In genomic region chr4:156888762-156889161, GRCh38 we compare ENCODE assay signal across 13 cellular contexts.
DNase-seq lines count a peak whose midpoint lies in the region; ATAC-seq and TF ChIP-seq lines count a peak whose summit lies in the region.
"Had no signal": no experiment of that assay in that cellular context is flagged by ENCODE, and none has a peak within 500 bp of the region (broad histone marks: within the 10 kb centered on the region; RNA-seq: fewer than 3 reads in every experiment).

No MANE protein-coding gene starts in this region.

- 0 out of 2 replicates have a peak, but pooled peaks cover 3% of the 10 kb centered on the region for H3K9me2 ChIP-seq in Karpas-422 (replicated peaks; ENCODE audit: insufficient read depth, low read length)

- H3K79me2 ChIP-seq in Karpas-422 (ENCODE audit: low read length), result no peaks in the 10 kb centered on the region

- H3K27ac ChIP-seq in upper lobe of right lung (no peak overlapping the region), Karpas-422 (ENCODE audit: low read length) (no peak overlapping the region)

- H3K36me3 ChIP-seq in upper lobe of right lung, result no peaks in the 10 kb centered on the region
- H3K36me3 ChIP-seq in Karpas-422 (ENCODE audit: insufficient read depth, low read length), result no peaks in the 10 kb centered on the region

- ATAC-seq in HG03175 (IDR thresholded peaks at IDR 0.05; ENCODE audit: unreplicated experiment), result no peak
- ATAC-seq in upper lobe of right lung, result no peak
- ATAC-seq in left colon, result no peak
- ATAC-seq: activated CD4-positive, alpha-beta T cell treated with anti-CD3 and anti-CD28 coated beads for 36 hours; activated T-cell treated with anti-CD3 and anti-CD28 coated beads, Interleukin-2, amount 50 U/mL, for 72 hours had no signal

- no peak overlapping the region for H2AFZ ChIP-seq in Karpas-422 (ENCODE audit: low read length)

- no peak overlapping the region for H3K4me3 ChIP-seq in AG04449 (ENCODE audit: low read depth, low read length)
- no peak overlapping the region for H3K4me3 ChIP-seq in astrocyte of the cerebellum (ENCODE audit: low read depth, low read length)
- no peak overlapping the region for H3K4me3 ChIP-seq in upper lobe of right lung
- no peak overlapping the region for H3K4me3 ChIP-seq in Karpas-422 (ENCODE audit: low read length)

- H3K27me3 ChIP-seq in upper lobe of right lung (no peaks in the 10 kb centered on the region), Karpas-422 (ENCODE audit: low read length) (no peaks in the 10 kb centered on the region)

- peak; percentile 72 for DNase-seq in AG04449 (ENCODE audit: low read depth, low spot score)
- peak; percentile 42 for DNase-seq in HS-27A (ENCODE audit: low read depth)
- peak; percentile 13 for DNase-seq in astrocyte of the cerebellum (ENCODE audit: low read depth)
- peak; percentile 70 for DNase-seq in glomerular visceral epithelial cell (ENCODE audit: extremely low spot score)
- DNase-seq in upper lobe of right lung, result no peak
- DNase-seq in left colon, result no peak
- no peak for DNase-seq in Karpas-422
- DNase-seq: activated CD4-positive, alpha-beta T cell treated with anti-CD3 and anti-CD28 coated beads for 36 hours; activated T-cell treated with anti-CD3 and anti-CD28 coated beads, Interleukin-2, amount 50 U/mL, for 72 hours; DMS153; NCI-H2171 treated with DMSO at 0.1 percent for 48 hours; stimulated activated CD4-positive, alpha-beta T cell treated with anti-CD3 and anti-CD28 coated beads, Interleukin-2, amount 100 ng/mL, for 48 hours had no signal

- no peak for TF ChIP-seq CTCF in AG04449 (IDR thresholded peaks at IDR 0.05; ENCODE audit: insufficient read depth, low read length, missing control alignments)
- no peak for TF ChIP-seq CTCF in astrocyte of the cerebellum (IDR thresholded peaks at IDR 0.05; ENCODE audit: low read depth, low read length, missing control alignments)
- no peak for TF ChIP-seq CTCF in upper lobe of right lung (IDR thresholded peaks at IDR 0.05)

- intact Hi-C loops in upper lobe of right lung (cut with DNase I), result no loop called here
- intact Hi-C loops in left colon (cut with DNase I, micrococcal nuclease), result no loop called here

- H3K9me3 ChIP-seq in upper lobe of right lung (no peaks in the 10 kb centered on the region), Karpas-422 (ENCODE audit: low read length) (peaks cover 13% of the 10 kb centered on the region; the same call in 1 of the 2 replicates)

- CTCF ChIA-PET in AG04449 (lab: Yijun Ruan, JAX), result interaction anchor here (0.7 to 1.1 kb wide), 3 partner anchors 10 to 157 kb away, joined by 3 read pairs; no protein-coding TSS in a partner anchor

- H3K9ac ChIP-seq in Karpas-422 (ENCODE audit: low read length), result no peak overlapping the region

- no peaks in the 10 kb centered on the region for H4K20me1 ChIP-seq in Karpas-422 (ENCODE audit: insufficient read depth, low read depth, low read length)

- no peak overlapping the region for H3K4me2 ChIP-seq in Karpas-422 (ENCODE audit: low read depth, low read length, poor library complexity, severe bottlenecking)

- in situ Hi-C loops in astrocyte of the cerebellum (cut with HindIII; ENCODE audit: low sequenced_read_pairs), result no loop called here

- POLR2A ChIA-PET in AG04449 (lab: Yijun Ruan, JAX), result interaction anchor here (0.6 to 1.0 kb wide), 3 partner anchors 9 to 53 kb away, joined by 3 read pairs; no protein-coding TSS in a partner anchor

- H3K4me1 ChIP-seq in upper lobe of right lung, result no peaks in the 10 kb centered on the region
- no peaks in the 10 kb centered on the region for H3K4me1 ChIP-seq in Karpas-422 (ENCODE audit: low read length)

Comparison
In these comparisons a context has a peak if more than half of its experiments do, and no peak if none do; other contexts are left out.
1. DNase-seq: peak in AG04449 (single experiment), HS-27A (single experiment), astrocyte of the cerebellum (single experiment) and glomerular visceral epithelial cell (single experiment); none in upper lobe of right lung (single experiment), left colon (0 of 2) and Karpas-422 (single experiment).